Comparison of ENCODE assay signal across 8 cellular contexts in genomic region chr18:13268035-13268700, GRCh38. TPM values are rescaled to one million over a fixed set of nuclear protein-coding genes. Genes with fewer than 3 reads are reported as not detected.
DNase-seq lines count a peak whose midpoint lies in the region; ATAC-seq and TF ChIP-seq lines count a peak whose summit lies in the region.

No MANE protein-coding gene starts in this region.

- H3K9ac ChIP-seq in BLaER1 treated with 17β-estradiol and CSF1 and Interleukin-3, amounts not matched to agents 10 nM and 100 nM: peak overlapping the region in 5 of 11 experiments; percentile 21 to 47 (median 42); a peak in 8 of 22 replicates
- H3K9ac ChIP-seq in NT2/D1 (ENCODE audit: insufficient read length, low read depth): peak overlapping the region; percentile 63
- no peak overlapping the region for H3K9ac ChIP-seq in parathyroid adenoma

- H3K4me1 ChIP-seq in BLaER1 treated with 17β-estradiol and CSF1 and Interleukin-3, amounts not matched to agents 10 nM and 100 nM: peaks cover 70 to 100% (median 96%) of the 10 kb centered on the region in 10 experiments
- peaks cover 11% of the 10 kb centered on the region for H3K4me1 ChIP-seq in NT2/D1 (ENCODE audit: insufficient read depth, insufficient read length)
- peaks cover 7 to 10% of the 10 kb centered on the region in 2 donors for H3K4me1 ChIP-seq in esophagus (ENCODE audit: control insufficient read depth in 2 of 2, insufficient read depth in 2 of 2, low read length in 1 of 2)
- H3K4me1 ChIP-seq in parathyroid adenoma: no peaks in the 10 kb centered on the region
- H3K4me1 ChIP-seq in foreskin keratinocyte: no peaks in the 10 kb centered on the region

- H2AFZ ChIP-seq in parathyroid adenoma: no peak overlapping the region

- 51 to 55% methylated on average over 8 of the region's 8 CpGs for WGBS in esophagus, 2 donors

- no peaks in the 10 kb centered on the region for H3K27me3 ChIP-seq in BLaER1 treated with 17β-estradiol and CSF1 and Interleukin-3, amounts not matched to agents 10 nM and 100 nM
- no peaks in the 10 kb centered on the region for H3K27me3 ChIP-seq in NT2/D1 (ENCODE audit: insufficient read depth, insufficient read length)
- no peaks in the 10 kb centered on the region for H3K27me3 ChIP-seq in esophagus (ENCODE audit: control insufficient read depth in 1 of 2, insufficient read depth in 2 of 2, low read length in 2 of 2)
- H3K27me3 ChIP-seq in parathyroid adenoma (ENCODE audit: control insufficient read depth, insufficient read depth, low read length): no peaks in the 10 kb centered on the region
- no peaks in the 10 kb centered on the region for H3K27me3 ChIP-seq in foreskin keratinocyte

- H3K27ac ChIP-seq in BLaER1 treated with 17β-estradiol and CSF1 and Interleukin-3, amounts not matched to agents 10 nM and 100 nM: peak overlapping the region in 9 of 11 experiments; percentile 11 to 59 (median 41); a peak in 16 of 22 replicates
- H3K27ac ChIP-seq in esophagus (ENCODE audit: low read depth in 2 of 2, low read length in 1 of 2) (peak overlapping the region; percentile 45 to 52), parathyroid adenoma (peak overlapping the region; percentile 2), foreskin keratinocyte (no peak overlapping the region)

- no peak for TF ChIP-seq CTCF in parathyroid adenoma (IDR thresholded peaks at IDR 0.05)
- no peak for TF ChIP-seq CTCF in foreskin keratinocyte (conservative IDR thresholded peaks at IDR 0.05)

- no peak overlapping the region for H3K4me3 ChIP-seq in BLaER1 treated with 17β-estradiol and CSF1 and Interleukin-3, amounts not matched to agents 10 nM and 100 nM
- H3K4me3 ChIP-seq in NT2/D1 (ENCODE audit: insufficient read length, low read depth) (no peak overlapping the region), esophagus (ENCODE audit: low read depth in 1 of 2, low read length in 2 of 2) (no peak overlapping the region), parathyroid adenoma (ENCODE audit: low read depth, low read length) (no peak overlapping the region)

- peaks cover 14% of the 10 kb centered on the region for H3K79me2 ChIP-seq in parathyroid adenoma

- DNase-seq in NT2/D1 (ENCODE audit: low read depth, low spot score) (peak; percentile 71), foreskin keratinocyte (no peak), inferior parietal cortex (ENCODE audit: extremely low spot score) (no peak)

- ATAC-seq in foreskin keratinocyte (no peak), GM19328 (IDR thresholded peaks at IDR 0.05; ENCODE audit: unreplicated experiment) (no peak), GM21717 (IDR thresholded peaks at IDR 0.05; ENCODE audit: unreplicated experiment) (no peak)

- H3K4me2 ChIP-seq in BLaER1 treated with 17β-estradiol and CSF1 and Interleukin-3, amounts not matched to agents 10 nM and 100 nM: peak overlapping the region; percentile 60 to 94 (median 75)
- no peak overlapping the region for H3K4me2 ChIP-seq in parathyroid adenoma (ENCODE audit: low read length)

- H3K9me3 ChIP-seq in BLaER1 treated with 17β-estradiol and CSF1 and Interleukin-3, amounts not matched to agents 10 nM and 100 nM (replicated peaks in 1 of 11): no peaks in the 10 kb centered on the region
- H3K9me3 ChIP-seq in NT2/D1 (ENCODE audit: insufficient read depth, low read length): no peaks in the 10 kb centered on the region
- no peaks in the 10 kb centered on the region for H3K9me3 ChIP-seq in esophagus (ENCODE audit: control insufficient read depth in 2 of 2, insufficient read depth in 1 of 2, low read depth in 1 of 2, low read length in 1 of 2)
- H3K9me3 ChIP-seq in parathyroid adenoma (ENCODE audit: control insufficient read depth, low read length): no peaks in the 10 kb centered on the region

- peaks cover 0 to 5% (median 0%) of the 10 kb centered on the region in 11 experiments; a peak in 2 of 22 replicates for H3K36me3 ChIP-seq in BLaER1 treated with 17β-estradiol and CSF1 and Interleukin-3, amounts not matched to agents 10 nM and 100 nM
- H3K36me3 ChIP-seq in NT2/D1 (ENCODE audit: insufficient read depth, insufficient read length, low read length) (no peaks in the 10 kb centered on the region), esophagus (ENCODE audit: control insufficient read depth in 2 of 2, insufficient read depth in 2 of 2, low read length in 1 of 2) (no peaks in the 10 kb centered on the region), parathyroid adenoma (ENCODE audit: control insufficient read depth, insufficient read depth, low read length) (no peaks in the 10 kb centered on the region)

- H4K20me1 ChIP-seq in BLaER1 treated with 17β-estradiol and CSF1 and Interleukin-3, amounts not matched to agents 10 nM and 100 nM: peaks cover 0 to 83% (median 5%) of the 10 kb centered on the region in 11 experiments; a peak in 8 of 22 replicates

RNA-seq across cellular contexts. Expression of gene LDLRAD4, which starts 49.6 kb away (rescaled TPM):
- polyA plus RNA-seq in esophagus (under 1 TPM; 0.79 to 0.99 TPM), foreskin keratinocyte (not detected in 2 replicates)
- not detected in 2 replicates for total RNA-seq in foreskin keratinocyte
